In genomic region chr2:236360486-236360885, GRCh38 we compare ENCODE assay signal across 20 cellular contexts.
A peak's percentile ranks its signal among the peaks of the same experiment; 100 is the strongest.
DNase-seq lines count a peak whose midpoint lies in the region; ATAC-seq and TF ChIP-seq lines count a peak whose summit lies in the region.
"Had no signal": no experiment of that assay in that cellular context is flagged by ENCODE, and none has a peak within 500 bp of the region (broad histone marks: within the 10 kb centered on the region; RNA-seq: fewer than 3 reads in every experiment).

No MANE protein-coding gene starts in this region.

- peaks cover 7% of the 10 kb centered on the region for H3K4me1 Mint-ChIP-seq in activated CD4-positive, alpha-beta T cell treated with anti-CD3 and anti-CD28 coated beads, Interleukin-2, amount 10 ng/mL, durations not matched to agents 24 days and 14 days

- H3K27me3 Mint-ChIP-seq in activated CD4-positive, alpha-beta T cell treated with anti-CD3 and anti-CD28 coated beads, Interleukin-2, amount 10 ng/mL, durations not matched to agents 24 days and 14 days = peaks cover 44% of the 10 kb centered on the region

- H3K27ac Mint-ChIP-seq in activated CD4-positive, alpha-beta T cell treated with anti-CD3 and anti-CD28 coated beads, Interleukin-2, amount 10 ng/mL, durations not matched to agents 24 days and 14 days = no peak overlapping the region
- H3K27ac Mint-ChIP-seq: B cell had no signal

- H3K36me3 Mint-ChIP-seq in activated CD4-positive, alpha-beta T cell treated with anti-CD3 and anti-CD28 coated beads, Interleukin-2, amount 10 ng/mL, durations not matched to agents 24 days and 14 days (ENCODE audit: low read depth) = no peaks in the 10 kb centered on the region
- H3K36me3 Mint-ChIP-seq: CD4-positive, CD25-positive, alpha-beta regulatory T cell had no signal

- ATAC-seq in GM18520 (IDR thresholded peaks at IDR 0.05; ENCODE audit: unreplicated experiment) = no peak
- ATAC-seq: K562, PC-3 had no signal

- no peak overlapping the region for H3K4me3 Mint-ChIP-seq in activated CD4-positive, alpha-beta T cell treated with anti-CD3 and anti-CD28 coated beads, Interleukin-2, amount 10 ng/mL, durations not matched to agents 24 days and 14 days
- H3K4me3 Mint-ChIP-seq: B cell had no signal

- H3K27ac ChIP-seq in temporal lobe (ENCODE audit: low read depth, low read length) = peak overlapping the region; percentile 0
- H3K27ac ChIP-seq: 22Rv1 had no signal

- intact Hi-C loops in activated CD4-positive, alpha-beta T cell treated with anti-CD3 and anti-CD28 coated beads, Interleukin-2, amount 10 ng/mL, durations not matched to agents 24 days and 14 days (cut with micrococcal nuclease) = no loop called here

- H3K9me3 Mint-ChIP-seq in activated CD4-positive, alpha-beta T cell treated with anti-CD3 and anti-CD28 coated beads, Interleukin-2, amount 10 ng/mL, durations not matched to agents 24 days and 14 days = no peaks in the 10 kb centered on the region
- H3K9me3 Mint-ChIP-seq: CD4-positive, CD25-positive, alpha-beta regulatory T cell had no signal

- H3K4me3 ChIP-seq in fibroblast of the aortic adventitia (ENCODE audit: low read depth, low read length) = no peak overlapping the region
- H3K4me3 ChIP-seq: HAP-1, K562 had no signal

- DNase-seq in activated CD4-positive, alpha-beta T cell treated with anti-CD3 and anti-CD28 coated beads, Interleukin-2, amount 10 ng/mL, durations not matched to agents 24 days and 14 days = peak; percentile 29
- no peak for DNase-seq in activated CD4-positive, alpha-beta T cell treated with anti-CD3 and anti-CD28 coated beads for 48 hours
- DNase-seq in fibroblast of the aortic adventitia (ENCODE audit: low read depth) = peak; percentile 48
- peak; percentile 41 for DNase-seq in midbrain (lab: John Stamatoyannopoulos, UW)
- DNase-seq in effector CD8-positive, alpha-beta T cell (lab: John Stamatoyannopoulos, UW) = no peak
- DNase-seq in NCI-H2029 (lab: John Stamatoyannopoulos, UW) = no peak
- DNase-seq: Calu3; CD4-positive, CD25-positive, alpha-beta regulatory T cell; DMS79; NCI-H1436; NCI-H2029 treated with DMSO at 0.1 percent for 48 hours; NCI-H510A; NCI-H774; PC-3 had no signal

- TF ChIP-seq CTCF in fibroblast of the aortic adventitia (IDR thresholded peaks at IDR 0.05; ENCODE audit: insufficient read depth, low read length) = no peak

Comparison
In these comparisons a context has a peak if more than half of its experiments do, and no peak if none do; other contexts are left out.
1. DNase-seq: peak in activated CD4-positive, alpha-beta T cell treated with anti-CD3 and anti-CD28 coated beads, Interleukin-2, amount 10 ng/mL, durations not matched to agents 24 days and 14 days (single experiment), fibroblast of the aortic adventitia (single experiment) and midbrain (single experiment); none in activated CD4-positive, alpha-beta T cell treated with anti-CD3 and anti-CD28 coated beads for 48 hours (single experiment), effector CD8-positive, alpha-beta T cell (single experiment) and NCI-H2029 (single experiment).